29 cellular contexts compared by ENCODE assay signal in genomic region chr2:141844232-141844631, GRCh38.
"Had no signal": no experiment of that assay in that cellular context is flagged by ENCODE, and none has a peak within 500 bp of the region (broad histone marks: within the 10 kb centered on the region; RNA-seq: fewer than 3 reads in every experiment).

No MANE protein-coding gene starts in this region.

- H3K4me3 ChIP-seq: stomach, suprapubic skin, testis, thoracic aorta, thyroid gland, tibial artery, tibial nerve, transverse colon, upper lobe of left lung, upper lobe of right lung, uterus, vagina had no signal

- H3K36me3 ChIP-seq: stomach, suprapubic skin, thoracic aorta, thyroid gland, tibial artery, tibial nerve, transverse colon, upper lobe of left lung, upper lobe of right lung, uterus, vagina had no signal

- DNase-seq: stimulated activated CD4-positive, alpha-beta T cell treated with anti-CD3 and anti-CD28 coated beads, Interleukin-2, amount 100 ng/mL, for 48 hours; stimulated activated CD4-positive, alpha-beta T cell treated with anti-CD3 and anti-CD28 coated beads, Interleukin-4, amount 100 ng/mL, for 1 hour; stimulated activated CD4-positive, alpha-beta T cell treated with anti-CD3 and anti-CD28 coated beads, Interleukin-4, amount 100 ng/mL, for 24 hours; stimulated activated CD4-positive, alpha-beta T cell treated with anti-CD3 and anti-CD28 coated beads, Interleukin-4, amount 100 ng/mL, for 4 hours; stimulated activated CD8-positive, alpha-beta memory T cell treated with anti-CD3 and anti-CD28 coated beads, Interleukin-4, amount 100 ng/mL, for 48 hours; stimulated activated naive B cell treated with anti-CD40 and anti-IgM and Interleukin-4, amounts not matched to agents 10 μg/mL and 1 μg/mL and 100 μg/mL, for 72 hours; stimulated activated naive CD4-positive, alpha-beta T cell; stimulated activated naive CD4-positive, alpha-beta T cell treated with Interleukin-2 at 50 U/mL for 16 hours; stimulated activated naive CD8-positive, alpha-beta T cell treated with anti-CD3 and anti-CD28 coated beads, Interleukin-15, amount 100 ng/mL, for 72 hours; stimulated activated naive CD8-positive, alpha-beta T cell treated with anti-CD3 and anti-CD28 coated beads, Interleukin-15, Interleukin-2, amounts not matched to agents 100 U/mL and 50 U/mL, for 24 hours; stomach; substantia nigra; testis; thyroid gland; tibial artery; transverse colon; trophoblast cell; upper lobe of left lung; upper lobe of right lung; uterus had no signal

- H3K4me1 Mint-ChIP-seq: stimulated activated effector memory CD8-positive, alpha-beta T cell treated with anti-CD3 and anti-CD28 coated beads, Interleukin-12 subunit alpha, Interleukin-12 subunit beta, amount 100 ng/mL, for 72 hours; stimulated activated memory B cell treated with anti-CD40 and anti-IgM and Interleukin-4, amounts not matched to agents 10 μg/mL and 1 μg/mL and 100 μg/mL, for 72 hours; stimulated activated naive B cell treated with anti-CD40 and anti-IgM and Interleukin-4, amounts not matched to agents 10 μg/mL and 1 μg/mL and 100 μg/mL, for 72 hours; stimulated activated naive CD8-positive, alpha-beta T cell treated with anti-CD3 and anti-CD28 coated beads, Interleukin-15, amount 100 ng/mL, for 72 hours had no signal

- ATAC-seq: stimulated activated effector memory CD8-positive, alpha-beta T cell treated with anti-CD3 and anti-CD28 coated beads, Interleukin-12 subunit alpha, Interleukin-12 subunit beta, amount 100 ng/mL, for 72 hours; stimulated activated memory B cell treated with anti-CD40 and anti-IgM and Interleukin-4, amounts not matched to agents 10 μg/mL and 1 μg/mL and 100 μg/mL, for 72 hours; stimulated activated naive B cell treated with anti-CD40 and anti-IgM and Interleukin-4, amounts not matched to agents 10 μg/mL and 1 μg/mL and 100 μg/mL, for 72 hours; stimulated activated naive CD8-positive, alpha-beta T cell treated with anti-CD3 and anti-CD28 coated beads, Interleukin-15, amount 100 ng/mL, for 72 hours; stimulated activated naive CD8-positive, alpha-beta T cell treated with anti-CD3 and anti-CD28 coated beads, Interleukin-15, Interleukin-2, amounts not matched to agents 100 U/mL and 50 U/mL, for 24 hours; upper lobe of right lung had no signal

- H3K27ac Mint-ChIP-seq: stimulated activated effector memory CD8-positive, alpha-beta T cell treated with anti-CD3 and anti-CD28 coated beads, Interleukin-12 subunit alpha, Interleukin-12 subunit beta, amount 100 ng/mL, for 72 hours; stimulated activated memory B cell treated with anti-CD40 and anti-IgM and Interleukin-4, amounts not matched to agents 10 μg/mL and 1 μg/mL and 100 μg/mL, for 72 hours; stimulated activated naive B cell treated with anti-CD40 and anti-IgM and Interleukin-4, amounts not matched to agents 10 μg/mL and 1 μg/mL and 100 μg/mL, for 72 hours; stimulated activated naive CD8-positive, alpha-beta T cell treated with anti-CD3 and anti-CD28 coated beads, Interleukin-15, amount 100 ng/mL, for 72 hours; stimulated activated naive CD8-positive, alpha-beta T cell treated with anti-CD3 and anti-CD28 coated beads, Interleukin-15, Interleukin-2, amounts not matched to agents 100 ng/mL and 50 ng/mL, for 24 hours; type B pancreatic cell had no signal

- H3K36me3 Mint-ChIP-seq: stimulated activated effector memory CD8-positive, alpha-beta T cell treated with anti-CD3 and anti-CD28 coated beads, Interleukin-12 subunit alpha, Interleukin-12 subunit beta, amount 100 ng/mL, for 72 hours; stimulated activated memory B cell treated with anti-CD40 and anti-IgM and Interleukin-4, amounts not matched to agents 10 μg/mL and 1 μg/mL and 100 μg/mL, for 72 hours; stimulated activated naive B cell treated with anti-CD40 and anti-IgM and Interleukin-4, amounts not matched to agents 10 μg/mL and 1 μg/mL and 100 μg/mL, for 72 hours; type B pancreatic cell had no signal

- H3K4me1 ChIP-seq: stomach, suprapubic skin, testis, thyroid gland, tibial artery, tibial nerve, transverse colon, upper lobe of left lung, upper lobe of right lung, uterus, vagina had no signal

- H3K27me3 ChIP-seq: stomach, suprapubic skin, testis, thyroid gland, tibial artery, tibial nerve, transverse colon, upper lobe of left lung, upper lobe of right lung, vagina had no signal

- H3K9me3 Mint-ChIP-seq: stimulated activated memory B cell treated with anti-CD40 and anti-IgM and Interleukin-4, amounts not matched to agents 10 μg/mL and 1 μg/mL and 100 μg/mL, for 72 hours; stimulated activated naive B cell treated with anti-CD40 and anti-IgM and Interleukin-4, amounts not matched to agents 10 μg/mL and 1 μg/mL and 100 μg/mL, for 72 hours; stimulated activated naive CD8-positive, alpha-beta T cell treated with anti-CD3 and anti-CD28 coated beads, Interleukin-15, Interleukin-2, amounts not matched to agents 100 ng/mL and 50 ng/mL, for 24 hours; type B pancreatic cell had no signal

- FAIRE-seq: urothelium cell line had no signal

- H3K27ac ChIP-seq: stomach, suprapubic skin, testis, thoracic aorta, thyroid gland, tibial artery, tibial nerve, transverse colon, upper lobe of left lung, upper lobe of right lung, uterus, vagina had no signal

- H3K9me3 ChIP-seq: stomach, suprapubic skin, testis, thoracic aorta, thyroid gland, tibial artery, tibial nerve, transverse colon, upper lobe of left lung, upper lobe of right lung, uterus, vagina had no signal

- H3K4me3 Mint-ChIP-seq: stimulated activated effector memory CD8-positive, alpha-beta T cell treated with anti-CD3 and anti-CD28 coated beads, Interleukin-12 subunit alpha, Interleukin-12 subunit beta, amount 100 ng/mL, for 72 hours; stimulated activated memory B cell treated with anti-CD40 and anti-IgM and Interleukin-4, amounts not matched to agents 10 μg/mL and 1 μg/mL and 100 μg/mL, for 72 hours; stimulated activated naive B cell treated with anti-CD40 and anti-IgM and Interleukin-4, amounts not matched to agents 10 μg/mL and 1 μg/mL and 100 μg/mL, for 72 hours; stimulated activated naive CD8-positive, alpha-beta T cell treated with anti-CD3 and anti-CD28 coated beads, Interleukin-15, amount 100 ng/mL, for 72 hours; stimulated activated naive CD8-positive, alpha-beta T cell treated with anti-CD3 and anti-CD28 coated beads, Interleukin-15, Interleukin-2, amounts not matched to agents 100 ng/mL and 50 ng/mL, for 24 hours; type B pancreatic cell had no signal

- H3K27me3 Mint-ChIP-seq: stimulated activated memory B cell treated with anti-CD40 and anti-IgM and Interleukin-4, amounts not matched to agents 10 μg/mL and 1 μg/mL and 100 μg/mL, for 72 hours; stimulated activated naive B cell treated with anti-CD40 and anti-IgM and Interleukin-4, amounts not matched to agents 10 μg/mL and 1 μg/mL and 100 μg/mL, for 72 hours; stimulated activated naive CD8-positive, alpha-beta T cell treated with anti-CD3 and anti-CD28 coated beads, Interleukin-15, amount 100 ng/mL, for 72 hours; stimulated activated naive CD8-positive, alpha-beta T cell treated with anti-CD3 and anti-CD28 coated beads, Interleukin-15, Interleukin-2, amounts not matched to agents 100 ng/mL and 50 ng/mL, for 24 hours; type B pancreatic cell had no signal
